ENCODE assay signal across 26 cellular contexts in the genomic region with DNA sequence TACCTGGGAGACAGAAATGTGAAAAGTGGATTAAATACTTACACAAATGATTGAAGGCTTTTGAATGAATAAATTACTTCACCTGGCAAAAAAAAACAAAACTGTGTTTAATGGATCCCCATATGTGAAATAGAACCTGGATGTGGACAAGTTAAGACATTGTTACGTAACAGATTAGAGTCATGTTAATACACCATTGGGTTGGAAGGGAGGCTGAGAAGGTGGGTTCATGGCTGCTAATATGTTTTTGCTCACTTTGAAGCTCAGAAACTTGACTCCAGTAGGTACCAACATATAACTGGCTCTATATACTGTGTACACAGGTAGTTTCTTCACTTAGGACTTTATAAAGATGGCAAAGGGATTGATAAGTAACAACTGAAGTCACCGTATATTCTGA.
"Had no signal": no experiment of that assay in that cellular context is flagged by ENCODE, and none has a peak within 500 bp of the region (broad histone marks: within the 10 kb centered on the region; RNA-seq: fewer than 3 reads in every experiment).

No MANE protein-coding gene starts in this region.

- H3K4me1 ChIP-seq: colonic mucosa had no signal

- H3K27ac Mint-ChIP-seq: activated CD4-positive, alpha-beta T cell treated with anti-CD3 and anti-CD28 coated beads, Interleukin-2, amount 10 ng/mL, durations not matched to agents 24 days and 14 days; activated CD8-positive, alpha-beta T cell treated with anti-CD3 and anti-CD28 coated beads for 36 hours; activated naive CD4-positive, alpha-beta T cell treated with anti-CD3 and anti-CD28 coated beads for 36 hours; activated naive CD8-positive, alpha-beta T cell; activated T-helper 1 cell treated with anti-CD3 and anti-CD28 coated beads, Interleukin-12 subunit alpha, Interleukin-12 subunit beta, Interleukin-2, Interleukin-4 antibody, amounts not matched to agents 30 ng/mL and 10 ng/mL and 1 ng/mL, durations not matched to agents 14 hours and 24 hours and 36 hours had no signal

- H3K27me3 ChIP-seq: brain microvascular endothelial cell, colonic mucosa had no signal

- H3K4me3 Mint-ChIP-seq: activated CD4-positive, alpha-beta T cell treated with anti-CD3 and anti-CD28 coated beads, Interleukin-2, amount 10 ng/mL, durations not matched to agents 24 days and 14 days; activated CD8-positive, alpha-beta T cell treated with anti-CD3 and anti-CD28 coated beads for 36 hours; activated naive CD4-positive, alpha-beta T cell treated with anti-CD3 and anti-CD28 coated beads for 36 hours; activated naive CD8-positive, alpha-beta T cell; activated T-helper 1 cell treated with anti-CD3 and anti-CD28 coated beads, Interleukin-12 subunit alpha, Interleukin-12 subunit beta, Interleukin-2, Interleukin-4 antibody, amounts not matched to agents 30 ng/mL and 10 ng/mL and 1 ng/mL, durations not matched to agents 14 hours and 24 hours and 36 hours had no signal

- H3K27ac ChIP-seq: brain microvascular endothelial cell, colonic mucosa had no signal

- H3K9ac ChIP-seq: KMS-11 had no signal

- H3K9me3 ChIP-seq: colonic mucosa had no signal

- H3K36me3 ChIP-seq: brain microvascular endothelial cell, colonic mucosa had no signal

- H3K36me3 Mint-ChIP-seq: activated naive CD8-positive, alpha-beta T cell had no signal

- H3K9me3 Mint-ChIP-seq: activated CD4-positive, alpha-beta T cell treated with anti-CD3 and anti-CD28 coated beads, Interleukin-2, amount 10 ng/mL, durations not matched to agents 24 days and 14 days; activated CD8-positive, alpha-beta T cell treated with anti-CD3 and anti-CD28 coated beads for 36 hours; activated naive CD4-positive, alpha-beta T cell treated with anti-CD3 and anti-CD28 coated beads for 36 hours; activated T-helper 1 cell treated with anti-CD3 and anti-CD28 coated beads, Interleukin-12 subunit alpha, Interleukin-12 subunit beta, Interleukin-2, Interleukin-4 antibody, amounts not matched to agents 30 ng/mL and 10 ng/mL and 1 ng/mL, durations not matched to agents 14 hours and 24 hours and 36 hours had no signal

- H3K27me3 Mint-ChIP-seq: activated CD8-positive, alpha-beta T cell treated with anti-CD3 and anti-CD28 coated beads for 36 hours had no signal

- ATAC-seq: activated CD8-positive, alpha-beta T cell treated with anti-CD3 and anti-CD28 coated beads for 36 hours had no signal

- DNase-seq: activated CD4-positive, alpha-beta T cell treated with anti-CD3 and anti-CD28 coated beads, Interleukin-2, amount 10 ng/mL, durations not matched to agents 24 days and 14 days; activated CD4-positive, alpha-beta T cell treated with anti-CD3 and anti-CD28 coated beads, Interleukin-2, amount 50 U/mL, for 4 hours; activated CD8-positive, alpha-beta T cell treated with anti-CD3 and anti-CD28 coated beads for 36 hours; activated gamma-delta T cell treated with Interleukin-2 at 50 U/mL for 16 hours; activated naive CD4-positive, alpha-beta T cell treated with anti-CD3 and anti-CD28 coated beads for 36 hours; activated T-cell treated with anti-CD3 and anti-CD28 coated beads, Interleukin-2, amount 50 U/mL, for 1 hour; amniotic stem cell; aorta; brain microvascular endothelial cell; central memory CD4-positive, alpha-beta T cell; MM.1S; NCI-H187; NCI-H2171 treated with DMSO at 0.1 percent for 48 hours; NCI-H2227 treated with DMSO at 0.1 percent for 48 hours; NCI-H446 treated with DMSO at 0.1 percent for 48 hours; NCI-H524; NK-92 treated with Interleukin-12 subunit alpha and Interleukin-12 subunit beta, amount 100 ng/mL, for 24 hours; Right ventricle myocardium superior; SW 1271; T-helper 1 cell; T-helper 2 cell; T-helper 9 cell had no signal

- H3K4me3 ChIP-seq: colonic mucosa had no signal
